Comparison of ENCODE assay signal across 25 cellular contexts in genomic region chr6:159665868-159666635, GRCh38.
"Had no signal": no experiment of that assay in that cellular context is flagged by ENCODE, and none has a peak within 500 bp of the region (broad histone marks: within the 10 kb centered on the region; RNA-seq: fewer than 3 reads in every experiment).

No MANE protein-coding gene starts in this region.

- H3K27me3 ChIP-seq: breast epithelium, colonic mucosa, suprapubic skin, tibial artery, upper lobe of right lung had no signal

- H3K4me1 ChIP-seq: breast epithelium, colonic mucosa, left ventricle myocardium inferior, suprapubic skin, tibial artery, upper lobe of right lung had no signal

- ATAC-seq: mucosa of descending colon; natural killer cell treated with Interleukin-12 subunit alpha and Interleukin-12 subunit beta and Interleukin-15 and Interleukin-18, amount 100 ng/mL, for 72 hours; right cardiac atrium; upper lobe of right lung had no signal

- H3K27ac ChIP-seq: breast epithelium, colonic mucosa, left ventricle myocardium inferior, suprapubic skin, tibial artery, upper lobe of right lung, VCaP had no signal

- H3K36me3 ChIP-seq: breast epithelium, colonic mucosa had no signal

- H3K9me3 ChIP-seq: colonic mucosa, mucosa of descending colon, suprapubic skin, upper lobe of right lung had no signal

- DNase-seq: activated CD4-positive, alpha-beta memory T cell treated with anti-CD3 and anti-CD28 coated beads for 36 hours; activated CD4-positive, alpha-beta T cell treated with anti-CD3 and anti-CD28 coated beads for 4 hours; activated CD8-positive, alpha-beta memory T cell treated with anti-CD3 and anti-CD28 coated beads, Interleukin-2, amount 50 U/mL, for 4 hours; activated gamma-delta T cell treated with Interleukin-2 at 50 U/mL for 16 hours; activated naive CD4-positive, alpha-beta T cell treated with anti-CD3 and anti-CD28 coated beads, Interleukin-2, amount 50 U/mL, for 16 hours; activated T-cell treated with anti-CD3 and anti-CD28 coated beads, Interleukin-2, amount 50 U/mL, for 24 hours; amniotic stem cell; colonic mucosa; effector memory CD4-positive, alpha-beta T cell; glutamatergic neuron; left ventricle myocardium inferior; mucosa of descending colon; posterior cingulate gyrus; right cardiac atrium; stimulated activated CD4-positive, alpha-beta T cell treated with anti-CD3 and anti-CD28 coated beads, Interleukin-15, amount 100 ng/mL, for 24 hours; stimulated activated CD4-positive, alpha-beta T cell treated with anti-CD3 and anti-CD28 coated beads, Interleukin-2, amount 100 ng/mL, for 24 hours; stimulated activated naive CD4-positive, alpha-beta T cell; T-helper 2 cell; tibial artery; upper lobe of right lung had no signal

- H3K4me3 ChIP-seq: breast epithelium, colonic mucosa, left ventricle myocardium inferior, lung, mucosa of descending colon, suprapubic skin, tibial artery, upper lobe of right lung had no signal
